Comparison of ENCODE assay signal across 28 cellular contexts in genomic region chr4:180253419-180253818, GRCh38.
"Had no signal": no experiment of that assay in that cellular context is flagged by ENCODE, and none has a peak within 500 bp of the region (broad histone marks: within the 10 kb centered on the region; RNA-seq: fewer than 3 reads in every experiment).

No MANE protein-coding gene starts in this region.

- H3K4me3 Mint-ChIP-seq: dendritic cell treated with granulocyte-macrophage colony-stimulating factor and Interleukin-4, amounts not matched to agents 40 ng/mL and 50 ng/mL, for 4 days; effector memory CD8-positive, alpha-beta T cell; endodermal cell had no signal

- H3K79me2 ChIP-seq: hepatocyte had no signal

- H2AFZ ChIP-seq: hepatocyte had no signal

- H3K27ac ChIP-seq: colonic mucosa, coronary artery, dorsolateral prefrontal cortex, epithelial cell of prostate, esophagus muscularis mucosa, esophagus squamous epithelium, foreskin keratinocyte, gastrocnemius medialis, gastroesophageal sphincter, heart left ventricle, heart right ventricle, hepatocyte had no signal

- H3K9me3 ChIP-seq: colonic mucosa, esophagus muscularis mucosa, esophagus squamous epithelium, gastrocnemius medialis, gastroesophageal sphincter, heart left ventricle, heart right ventricle had no signal

- H3K27me3 Mint-ChIP-seq: dendritic cell treated with granulocyte-macrophage colony-stimulating factor and Interleukin-4, amounts not matched to agents 40 ng/mL and 50 ng/mL, for 4 days; effector memory CD8-positive, alpha-beta T cell had no signal

- H3K9me3 Mint-ChIP-seq: dendritic cell treated with granulocyte-macrophage colony-stimulating factor and Interleukin-4, amounts not matched to agents 40 ng/mL and 50 ng/mL, for 4 days; effector memory CD8-positive, alpha-beta T cell; endodermal cell had no signal

- H3K4me2 ChIP-seq: hepatocyte had no signal

- H3K36me3 ChIP-seq: colonic mucosa, esophagus muscularis mucosa, esophagus squamous epithelium, gastrocnemius medialis, gastroesophageal sphincter, heart left ventricle, heart right ventricle had no signal

- FAIRE-seq: endometrium, endothelial cell of umbilical vein had no signal

- H3K27me3 ChIP-seq: colonic mucosa, dorsolateral prefrontal cortex, esophagus muscularis mucosa, esophagus squamous epithelium, foreskin keratinocyte, gastrocnemius medialis, gastroesophageal sphincter, heart left ventricle, heart right ventricle, hepatocyte had no signal

- H3K4me1 Mint-ChIP-seq: endodermal cell had no signal

- H3K4me3 ChIP-seq: colonic mucosa, coronary artery, dorsolateral prefrontal cortex, esophagus muscularis mucosa, esophagus squamous epithelium, gastrocnemius medialis, gastroesophageal sphincter, heart left ventricle, heart right ventricle, hepatocyte had no signal

- H3K27ac Mint-ChIP-seq: dendritic cell treated with granulocyte-macrophage colony-stimulating factor and Interleukin-4, amounts not matched to agents 40 ng/mL and 50 ng/mL, for 4 days; effector memory CD8-positive, alpha-beta T cell; endodermal cell had no signal

- DNase-seq: colonic mucosa; cortex of kidney; dermis blood vessel endothelial cell; dorsolateral prefrontal cortex; effector CD4-positive, alpha-beta T cell; effector CD8-positive, alpha-beta T cell; effector memory CD4-positive, alpha-beta T cell; effector memory CD8-positive, alpha-beta T cell; endodermal cell; erythroblast; esophagus squamous epithelium; foreskin fibroblast; foreskin keratinocyte; foreskin melanocyte; gastrocnemius medialis; glutamatergic neuron; head of caudate nucleus; heart left ventricle; heart right ventricle had no signal

- H3K4me1 ChIP-seq: colonic mucosa, esophagus muscularis mucosa, esophagus squamous epithelium, foreskin keratinocyte, gastrocnemius medialis, gastroesophageal sphincter, heart left ventricle, heart right ventricle had no signal

- ATAC-seq: effector memory CD8-positive, alpha-beta T cell; esophagus mucosa; foreskin keratinocyte; gastrocnemius medialis; gastroesophageal sphincter; heart left ventricle; heart right ventricle had no signal
